ENCODE assay signal across 1 cellular context in genomic region chr2:179410552-179411356, GRCh38.
TF ChIP-seq lines count a peak whose summit lies in the region.

No MANE protein-coding gene starts in this region.

TF ChIP-seq in WTC11, 78 proteins besides CTCF, POLR2A, EP300 and RAD21 (continued from another document):
- TF ChIP-seq, protein P1, sequence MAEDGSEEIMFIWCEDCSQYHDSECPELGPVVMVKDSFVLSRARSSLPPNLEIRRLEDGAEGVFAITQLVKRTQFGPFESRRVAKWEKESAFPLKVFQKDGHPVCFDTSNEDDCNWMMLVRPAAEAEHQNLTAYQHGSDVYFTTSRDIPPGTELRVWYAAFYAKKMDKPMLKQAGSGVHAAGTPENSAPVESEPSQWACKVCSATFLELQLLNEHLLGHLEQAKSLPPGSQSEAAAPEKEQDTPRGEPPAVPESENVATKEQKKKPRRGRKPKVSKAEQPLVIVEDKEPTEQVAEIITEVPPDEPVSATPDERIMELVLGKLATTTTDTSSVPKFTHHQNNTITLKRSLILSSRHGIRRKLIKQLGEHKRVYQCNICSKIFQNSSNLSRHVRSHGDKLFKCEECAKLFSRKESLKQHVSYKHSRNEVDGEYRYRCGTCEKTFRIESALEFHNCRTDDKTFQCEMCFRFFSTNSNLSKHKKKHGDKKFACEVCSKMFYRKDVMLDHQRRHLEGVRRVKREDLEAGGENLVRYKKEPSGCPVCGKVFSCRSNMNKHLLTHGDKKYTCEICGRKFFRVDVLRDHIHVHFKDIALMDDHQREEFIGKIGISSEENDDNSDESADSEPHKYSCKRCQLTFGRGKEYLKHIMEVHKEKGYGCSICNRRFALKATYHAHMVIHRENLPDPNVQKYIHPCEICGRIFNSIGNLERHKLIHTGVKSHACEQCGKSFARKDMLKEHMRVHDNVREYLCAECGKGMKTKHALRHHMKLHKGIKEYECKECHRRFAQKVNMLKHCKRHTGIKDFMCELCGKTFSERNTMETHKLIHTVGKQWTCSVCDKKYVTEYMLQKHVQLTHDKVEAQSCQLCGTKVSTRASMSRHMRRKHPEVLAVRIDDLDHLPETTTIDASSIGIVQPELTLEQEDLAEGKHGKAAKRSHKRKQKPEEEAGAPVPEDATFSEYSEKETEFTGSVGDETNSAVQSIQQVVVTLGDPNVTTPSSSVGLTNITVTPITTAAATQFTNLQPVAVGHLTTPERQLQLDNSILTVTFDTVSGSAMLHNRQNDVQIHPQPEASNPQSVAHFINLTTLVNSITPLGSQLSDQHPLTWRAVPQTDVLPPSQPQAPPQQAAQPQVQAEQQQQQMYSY (CRISPR knock-in tag; IDR thresholded peaks at IDR 0.05), result no peak
- TF ChIP-seq ARID4B (CRISPR knock-in tag; IDR thresholded peaks at IDR 0.05; ENCODE audit: borderline replicate concordance) (no peak), SMAD4 (CRISPR knock-in tag; IDR thresholded peaks at IDR 0.05) (no peak), ZNF263 (CRISPR knock-in tag; IDR thresholded peaks at IDR 0.05; ENCODE audit: low read depth) (no peak), ZNF138 (CRISPR knock-in tag; conservative IDR thresholded peaks at IDR 0.05) (no peak), NR1H2 (CRISPR knock-in tag; IDR thresholded peaks at IDR 0.05) (no peak), USF2 (CRISPR knock-in tag; IDR thresholded peaks at IDR 0.05) (no peak), STAT6 (CRISPR knock-in tag; conservative IDR thresholded peaks at IDR 0.05; ENCODE audit: low read depth) (no peak)
- TF ChIP-seq, protein P2, sequence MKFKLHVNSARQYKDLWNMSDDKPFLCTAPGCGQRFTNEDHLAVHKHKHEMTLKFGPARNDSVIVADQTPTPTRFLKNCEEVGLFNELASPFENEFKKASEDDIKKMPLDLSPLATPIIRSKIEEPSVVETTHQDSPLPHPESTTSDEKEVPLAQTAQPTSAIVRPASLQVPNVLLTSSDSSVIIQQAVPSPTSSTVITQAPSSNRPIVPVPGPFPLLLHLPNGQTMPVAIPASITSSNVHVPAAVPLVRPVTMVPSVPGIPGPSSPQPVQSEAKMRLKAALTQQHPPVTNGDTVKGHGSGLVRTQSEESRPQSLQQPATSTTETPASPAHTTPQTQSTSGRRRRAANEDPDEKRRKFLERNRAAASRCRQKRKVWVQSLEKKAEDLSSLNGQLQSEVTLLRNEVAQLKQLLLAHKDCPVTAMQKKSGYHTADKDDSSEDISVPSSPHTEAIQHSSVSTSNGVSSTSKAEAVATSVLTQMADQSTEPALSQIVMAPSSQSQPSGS (CRISPR knock-in tag; IDR thresholded peaks at IDR 0.05; ENCODE audit: borderline replicate concordance, low read depth), result no peak
- TF ChIP-seq, protein P3, sequence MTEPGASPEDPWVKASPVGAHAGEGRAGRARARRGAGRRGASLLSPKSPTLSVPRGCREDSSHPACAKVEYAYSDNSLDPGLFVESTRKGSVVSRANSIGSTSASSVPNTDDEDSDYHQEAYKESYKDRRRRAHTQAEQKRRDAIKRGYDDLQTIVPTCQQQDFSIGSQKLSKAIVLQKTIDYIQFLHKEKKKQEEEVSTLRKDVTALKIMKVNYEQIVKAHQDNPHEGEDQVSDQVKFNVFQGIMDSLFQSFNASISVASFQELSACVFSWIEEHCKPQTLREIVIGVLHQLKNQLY (CRISPR knock-in tag; IDR thresholded peaks at IDR 0.05), result no peak
TF ChIP-seq in WTC11: peak in this region for 0.
